15 cellular contexts compared by ENCODE assay signal in genomic region chr7:117048114-117048853, GRCh38.
A peak's percentile ranks its signal among the peaks of the same experiment; 100 is the strongest.
DNase-seq lines count a peak whose midpoint lies in the region; ATAC-seq and TF ChIP-seq lines count a peak whose summit lies in the region.
"Had no signal": no experiment of that assay in that cellular context is flagged by ENCODE, and none has a peak within 500 bp of the region (broad histone marks: within the 10 kb centered on the region; RNA-seq: fewer than 3 reads in every experiment).

No MANE protein-coding gene starts in this region.

- no peaks in the 10 kb centered on the region for H3K27me3 Mint-ChIP-seq in activated naive CD4-positive, alpha-beta T cell treated with anti-CD3 and anti-CD28 coated beads for 36 hours (ENCODE audit: low read depth)
- peaks cover 20% of the 10 kb centered on the region for H3K27me3 Mint-ChIP-seq in activated CD4-positive, alpha-beta memory T cell treated with anti-CD3 and anti-CD28 coated beads, Interleukin-2, amount 10 ng/mL, durations not matched to agents 7 days and 5 days
- no peaks in the 10 kb centered on the region for H3K27me3 Mint-ChIP-seq in osteocyte (ENCODE audit: unreplicated experiment)

- H3K9ac ChIP-seq in IMR-90 (ENCODE audit: low read depth, low read length): no peak overlapping the region

- H2BK120ac ChIP-seq in IMR-90 (ENCODE audit: low read depth, low read length): no peak overlapping the region

- H2BK5ac ChIP-seq in IMR-90 (ENCODE audit: low read depth, low read length, poor library complexity, severe bottlenecking): no peak overlapping the region

- H2BK20ac ChIP-seq in IMR-90 (ENCODE audit: low read depth, low read length): no peak overlapping the region

- POLR2A ChIA-PET in IMR-90 (lab: Charles Lee; ENCODE audit: unreplicated experiment): no interaction called here
- POLR2A ChIA-PET in activated CD4-positive, alpha-beta memory T cell treated with anti-CD3 and anti-CD28 coated beads, Interleukin-2, amount 10 ng/mL, durations not matched to agents 7 days and 5 days (lab: Charles Lee): no interaction called here

- H4K91ac ChIP-seq in IMR-90 (ENCODE audit: insufficient read depth, low read depth, low read length): no peak overlapping the region

- H3K18ac ChIP-seq in IMR-90 (ENCODE audit: low read depth, low read length): no peak overlapping the region

- in situ Hi-C loops in IMR-90 (cut with MboI; ENCODE audit: low sequenced_read_pairs): no loop called here

- H3K4me3 ChIP-seq in IMR-90 (ENCODE audit: insufficient read depth, low read depth, low read length) (no peak overlapping the region), vagina (no peak overlapping the region)

- TF ChIP-seq RAD21 in IMR-90 (IDR thresholded peaks at IDR 0.05; ENCODE audit: low read length): no peak

- CTCF ChIA-PET in activated naive CD4-positive, alpha-beta T cell treated with anti-CD3 and anti-CD28 coated beads for 36 hours (lab: Charles Lee): interaction anchor here (0.5 to 1.2 kb wide), 3 partner anchors 41 to 150 kb away, joined by 3 to 5 read pairs (median 5); no protein-coding TSS in a partner anchor
- CTCF ChIA-PET in IMR-90 (lab: Yijun Ruan, JAX): no interaction called here
- CTCF ChIA-PET in activated CD4-positive, alpha-beta memory T cell treated with anti-CD3 and anti-CD28 coated beads, Interleukin-2, amount 10 ng/mL, durations not matched to agents 7 days and 5 days (lab: Charles Lee): no interaction called here

- no peak overlapping the region for H2BK15ac ChIP-seq in IMR-90 (ENCODE audit: low read depth, low read length)

- no peak overlapping the region for H3K14ac ChIP-seq in IMR-90 (replicated peaks; ENCODE audit: low read depth, low read length)

- H3K4me1 ChIP-seq in IMR-90 (ENCODE audit: control insufficient read depth, insufficient read depth, low read length) (peaks cover 2% of the 10 kb centered on the region; the same call in 1 of the 2 replicates), vagina (peaks cover 27% of the 10 kb centered on the region)
- H3K4me1 ChIP-seq: foreskin keratinocyte had no signal

- peaks cover 45% of the 10 kb centered on the region in 2 experiments for H3K79me1 ChIP-seq in IMR-90 (ENCODE audit: low read depth in 1 of 2, low read length in 2 of 2)

- no peak overlapping the region for H2AFZ ChIP-seq in IMR-90 (replicated peaks; ENCODE audit: low read length, poor library complexity)

- no CpG with 5 or more reads among the region's 5 CpGs for whole genome bisulfite sequencing in IMR-90 (ENCODE audit: extremely low coverage in 2 of 2, insufficient read length in 1 of 2), 2 experiments

- H3K27ac Mint-ChIP-seq in activated naive CD4-positive, alpha-beta T cell treated with anti-CD3 and anti-CD28 coated beads for 36 hours: no peak overlapping the region
- no peak overlapping the region for H3K27ac Mint-ChIP-seq in activated CD4-positive, alpha-beta memory T cell treated with anti-CD3 and anti-CD28 coated beads, Interleukin-2, amount 10 ng/mL, durations not matched to agents 7 days and 5 days
- H3K27ac Mint-ChIP-seq in osteocyte (ENCODE audit: unreplicated experiment): peak overlapping the region; percentile 23
- H3K27ac Mint-ChIP-seq: stimulated activated naive B cell treated with anti-CD40 and anti-IgM and Interleukin-4, amounts not matched to agents 10 μg/mL and 1 μg/mL and 100 μg/mL, for 72 hours had no signal

- H3K4me3 Mint-ChIP-seq in activated naive CD4-positive, alpha-beta T cell treated with anti-CD3 and anti-CD28 coated beads for 36 hours: peak overlapping the region; percentile 36
- peak overlapping the region; percentile 22 for H3K4me3 Mint-ChIP-seq in activated CD4-positive, alpha-beta memory T cell treated with anti-CD3 and anti-CD28 coated beads, Interleukin-2, amount 10 ng/mL, durations not matched to agents 7 days and 5 days
- no peak overlapping the region for H3K4me3 Mint-ChIP-seq in osteocyte (ENCODE audit: unreplicated experiment)
- H3K4me3 Mint-ChIP-seq: stimulated activated naive B cell treated with anti-CD40 and anti-IgM and Interleukin-4, amounts not matched to agents 10 μg/mL and 1 μg/mL and 100 μg/mL, for 72 hours had no signal

- peaks cover 2% of the 10 kb centered on the region; the same call in 1 of the 2 replicates for H3K9me1 ChIP-seq in IMR-90 (ENCODE audit: insufficient read depth, low read length)

- TF ChIP-seq CTCF in IMR-90 (conservative IDR thresholded peaks at IDR 0.05; ENCODE audit: low read depth, low read length) (no peak), osteocyte (IDR thresholded peaks at IDR 0.05) (no peak), vagina (IDR thresholded peaks at IDR 0.05) (no peak)

- no peak overlapping the region for H2AK9ac ChIP-seq in IMR-90 (replicated peaks; ENCODE audit: low read depth, low read length, poor library complexity)

- H3K27ac ChIP-seq in IMR-90 (ENCODE audit: insufficient read depth, low read length) (no peak overlapping the region), vagina (no peak overlapping the region)
- H3K27ac ChIP-seq: foreskin keratinocyte had no signal

- no peak overlapping the region for H3K4ac ChIP-seq in IMR-90 (ENCODE audit: low read depth, low read length)

- no peaks in the 10 kb centered on the region for H4K20me1 ChIP-seq in IMR-90 (ENCODE audit: insufficient read depth, low read length)

- peak; percentile 11 for DNase-seq in activated naive CD4-positive, alpha-beta T cell treated with anti-CD3 and anti-CD28 coated beads for 36 hours
- no peak for DNase-seq in activated naive CD4-positive, alpha-beta T cell treated with Interleukin-2 at 50 U/mL for 16 hours
- DNase-seq in IMR-90 (no peak), osteocyte (ENCODE audit: extremely low spot score, unreplicated experiment) (no peak), vagina (ENCODE audit: extremely low spot score in 2 of 2) (no peak), left lobe of liver (ENCODE audit: low spot score) (no peak)
- DNase-seq in activated CD4-positive, alpha-beta memory T cell treated with anti-CD3 and anti-CD28 coated beads, Interleukin-2, amount 10 ng/mL, durations not matched to agents 7 days and 5 days: no peak
- DNase-seq: activated CD4-positive, alpha-beta T cell treated with anti-CD3 and anti-CD28 coated beads, Interleukin-2, amount 50 U/mL, for 1 hour; foreskin keratinocyte; H7; Karpas-422; NCI-H1694 treated with DMSO at 0.1 percent for 48 hours; occipital lobe; stimulated activated naive B cell treated with anti-CD40 and anti-IgM and Interleukin-4, amounts not matched to agents 10 μg/mL and 1 μg/mL and 100 μg/mL, for 72 hours had no signal

- no peaks in the 10 kb centered on the region for H3K9me3 Mint-ChIP-seq in activated naive CD4-positive, alpha-beta T cell treated with anti-CD3 and anti-CD28 coated beads for 36 hours
- H3K9me3 Mint-ChIP-seq in activated CD4-positive, alpha-beta memory T cell treated with anti-CD3 and anti-CD28 coated beads, Interleukin-2, amount 10 ng/mL, durations not matched to agents 7 days and 5 days: no peaks in the 10 kb centered on the region
- H3K9me3 Mint-ChIP-seq in osteocyte (ENCODE audit: unreplicated experiment): no peaks in the 10 kb centered on the region

- H3K9me3 ChIP-seq in IMR-90 (ENCODE audit: control insufficient read depth, insufficient read depth, low read length): no peaks in the 10 kb centered on the region
- H3K9me3 ChIP-seq in vagina: no peaks in the 10 kb centered on the region

- intact Hi-C loops in activated naive CD4-positive, alpha-beta T cell treated with anti-CD3 and anti-CD28 coated beads for 36 hours (cut with micrococcal nuclease): no loop called here
- intact Hi-C loops in IMR-90 (cut with micrococcal nuclease): no loop called here
- intact Hi-C loops in vagina (cut with DNase I): no loop called here

- H4K5ac ChIP-seq in IMR-90 (ENCODE audit: low read depth, low read length): no peak overlapping the region

- no peak overlapping the region for H3K56ac ChIP-seq in IMR-90 (ENCODE audit: extremely low read depth, insufficient read depth, low read length)

- BruUV-seq in IMR-90 (replicated peaks; lab: Mats Ljungman, UMichigan): no TSS peak

- dilution Hi-C loops in IMR-90 (cut with HindIII; ENCODE audit: low sequenced_read_pairs, unreplicated experiment): no loop called here

- no peaks in the 10 kb centered on the region for H3K27me3 ChIP-seq in IMR-90 (ENCODE audit: control insufficient read depth, insufficient read depth, low read length)
- no peaks in the 10 kb centered on the region for H3K27me3 ChIP-seq in vagina
- H3K27me3 ChIP-seq: foreskin keratinocyte had no signal

- no peak overlapping the region for H3K23ac ChIP-seq in IMR-90 (ENCODE audit: low read depth, low read length)

- no peak for TF ChIP-seq POLR2A in IMR-90 (IDR thresholded peaks at IDR 0.05; ENCODE audit: low read depth, low read length)
- no peak for TF ChIP-seq POLR2A in vagina (IDR thresholded peaks at IDR 0.05)

- no peak overlapping the region for H4K8ac ChIP-seq in IMR-90 (ENCODE audit: low read depth in 2 of 2, low read length in 2 of 2)

- no peak for ATAC-seq in IMR-90 (ENCODE audit: low read depth)
- ATAC-seq in GM18511 (IDR thresholded peaks at IDR 0.05; ENCODE audit: unreplicated experiment): no peak
- no peak for ATAC-seq in left lobe of liver
- ATAC-seq: foreskin keratinocyte; stimulated activated naive B cell treated with anti-CD40 and anti-IgM and Interleukin-4, amounts not matched to agents 10 μg/mL and 1 μg/mL and 100 μg/mL, for 72 hours had no signal

- peak overlapping the region; percentile 77; the same call in 1 of the 2 replicates for H2AK5ac ChIP-seq in IMR-90 (ENCODE audit: low read depth, low read length)

- H3K36me3 ChIP-seq in IMR-90 (ENCODE audit: control insufficient read depth, insufficient read depth, low read length) (no peaks in the 10 kb centered on the region), vagina (no peaks in the 10 kb centered on the region)

- peaks cover 34% of the 10 kb centered on the region for H3K4me1 Mint-ChIP-seq in activated naive CD4-positive, alpha-beta T cell treated with anti-CD3 and anti-CD28 coated beads for 36 hours (ENCODE audit: low read depth)
- H3K4me1 Mint-ChIP-seq in activated CD4-positive, alpha-beta memory T cell treated with anti-CD3 and anti-CD28 coated beads, Interleukin-2, amount 10 ng/mL, durations not matched to agents 7 days and 5 days: peaks cover 16% of the 10 kb centered on the region
- H3K4me1 Mint-ChIP-seq in osteocyte (ENCODE audit: unreplicated experiment): peaks cover 73% of the 10 kb centered on the region

- peaks cover 5% of the 10 kb centered on the region for H3K36me3 Mint-ChIP-seq in activated naive CD4-positive, alpha-beta T cell treated with anti-CD3 and anti-CD28 coated beads for 36 hours (ENCODE audit: low read depth)
- H3K36me3 Mint-ChIP-seq in activated CD4-positive, alpha-beta memory T cell treated with anti-CD3 and anti-CD28 coated beads, Interleukin-2, amount 10 ng/mL, durations not matched to agents 7 days and 5 days (ENCODE audit: low read depth): no peaks in the 10 kb centered on the region
- peaks cover 28% of the 10 kb centered on the region for H3K36me3 Mint-ChIP-seq in osteocyte (ENCODE audit: unreplicated experiment)
- H3K36me3 Mint-ChIP-seq: stimulated activated naive B cell treated with anti-CD40 and anti-IgM and Interleukin-4, amounts not matched to agents 10 μg/mL and 1 μg/mL and 100 μg/mL, for 72 hours had no signal

- no peak overlapping the region for H3K4me2 ChIP-seq in IMR-90 (ENCODE audit: low read depth, low read length)

TF ChIP-seq in IMR-90, 13 proteins besides CTCF, POLR2A, EP300 and RAD21 (continues in another document):
- TF ChIP-seq CHD1 (IDR thresholded peaks at IDR 0.05; ENCODE audit: low read depth, low read length) (no peak), MXI1 (IDR thresholded peaks at IDR 0.05; ENCODE audit: borderline replicate concordance, low read depth, low read length) (no peak), FOS (IDR thresholded peaks at IDR 0.05; ENCODE audit: low read depth, low read length) (no peak)
